In the genomic region with DNA sequence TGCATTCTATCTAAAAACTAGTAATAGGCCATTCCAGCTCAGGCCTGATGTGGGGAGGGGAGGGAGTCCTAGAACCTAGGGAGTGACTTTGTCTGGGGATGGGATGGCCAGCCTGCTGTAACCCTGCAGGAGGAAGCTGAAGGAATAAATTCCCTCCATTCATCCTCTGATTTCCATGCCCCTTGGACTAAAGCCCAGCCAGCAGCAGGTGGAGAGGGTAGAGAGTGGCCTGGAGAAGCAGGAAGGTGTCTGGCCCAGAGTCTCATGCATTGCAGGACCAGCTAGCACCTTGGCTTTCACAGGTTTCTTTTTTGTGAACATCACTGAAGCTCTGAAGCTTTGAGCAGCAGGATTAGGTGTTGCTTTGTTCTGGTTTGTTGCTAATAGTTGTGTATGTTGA, we compare ENCODE assay signal across 1 cellular context.
TF ChIP-seq lines count a peak whose summit lies in the region.

No MANE protein-coding gene starts in this region.

TF ChIP-seq in A549, 52 proteins besides CTCF, POLR2A, EP300 and RAD21 (continued from another document):
- TF ChIP-seq NFE2L2 (conservative IDR thresholded peaks at IDR 0.05; ENCODE audit: low read length) = no peak
